Comparison of ENCODE assay signal across 9 cellular contexts in genomic region chr6:42898891-42899361, GRCh38. TPM values are rescaled to one million over a fixed set of nuclear protein-coding genes. Genes with fewer than 3 reads are reported as not detected.
DNase-seq lines count a peak whose midpoint lies in the region; ATAC-seq and TF ChIP-seq lines count a peak whose summit lies in the region.
"Had no signal": no experiment of that assay in that cellular context is flagged by ENCODE, and none has a peak within 500 bp of the region (broad histone marks: within the 10 kb centered on the region; RNA-seq: fewer than 3 reads in every experiment).

No MANE protein-coding gene starts in this region.

- no peak for TF ChIP-seq POLR2A in uterus (IDR thresholded peaks at IDR 0.05)

- ATAC-seq in GM19023 (IDR thresholded peaks at IDR 0.05; ENCODE audit: unreplicated experiment), result no peak

- H3K9ac ChIP-seq in parathyroid adenoma, result no peak overlapping the region

- H4K20me1 ChIP-seq in PC-9 (ENCODE audit: insufficient read depth), result no peaks in the 10 kb centered on the region

- H3K27ac Mint-ChIP-seq in activated T-cell treated with anti-CD3 and anti-CD28 coated beads, Interleukin-2, amount 50 U/mL, for 24 hours, result no peak overlapping the region

- no peak overlapping the region for H3K4me3 Mint-ChIP-seq in activated T-cell treated with anti-CD3 and anti-CD28 coated beads, Interleukin-2, amount 50 U/mL, for 24 hours

- H3K4me1 Mint-ChIP-seq in activated T-cell treated with anti-CD3 and anti-CD28 coated beads, Interleukin-2, amount 50 U/mL, for 24 hours (ENCODE audit: low read depth), result peaks cover 14% of the 10 kb centered on the region

- H3K79me2 ChIP-seq in PC-9 (ENCODE audit: low read depth) (no peaks in the 10 kb centered on the region), parathyroid adenoma (no peaks in the 10 kb centered on the region)

- H2AFZ ChIP-seq in PC-9 (no peak overlapping the region), parathyroid adenoma (peak overlapping the region; percentile 33)

- no peaks in the 10 kb centered on the region for H3K9me3 Mint-ChIP-seq in activated T-cell treated with anti-CD3 and anti-CD28 coated beads, Interleukin-2, amount 50 U/mL, for 24 hours

- intact Hi-C loops in PC-9 (cut with micrococcal nuclease; ENCODE audit: unreplicated experiment) (loop anchor here (1.0 to 5.0 kb wide), 2 partner anchors 238 to 1532 kb away; no protein-coding TSS in a partner anchor), uterus (cut with DNase I; ENCODE audit: low total_unique reads) (no loop called here)

- H3F3A ChIP-seq in PC-9 (ENCODE audit: insufficient read depth, low read depth), result no peaks in the 10 kb centered on the region; the same call in 1 of the 2 replicates

- no peaks in the 10 kb centered on the region for H3K36me3 Mint-ChIP-seq in activated T-cell treated with anti-CD3 and anti-CD28 coated beads, Interleukin-2, amount 50 U/mL, for 24 hours (ENCODE audit: low read depth)

- H3K9me2 ChIP-seq in PC-9 (ENCODE audit: insufficient read depth), result no peaks in the 10 kb centered on the region

- no peak overlapping the region for H3K4me3 ChIP-seq in PC-9
- H3K4me3 ChIP-seq in fibroblast of villous mesenchyme (ENCODE audit: low read depth, low read length), result no peak overlapping the region
- no peak overlapping the region for H3K4me3 ChIP-seq in parathyroid adenoma (ENCODE audit: low read depth, low read length)
- no peak overlapping the region for H3K4me3 ChIP-seq in uterus

- H3K27ac ChIP-seq in PC-9 (no peak overlapping the region), parathyroid adenoma (no peak overlapping the region), uterus (no peak overlapping the region)

- H3K9me3 ChIP-seq in PC-9 (ENCODE audit: insufficient read depth, low read depth), result no peaks in the 10 kb centered on the region
- H3K9me3 ChIP-seq in parathyroid adenoma (ENCODE audit: control insufficient read depth, low read length), result no peaks in the 10 kb centered on the region
- H3K9me3 ChIP-seq in uterus, result no peaks in the 10 kb centered on the region

- POLR2A ChIA-PET in PC-9 (lab: Charles Lee; ENCODE audit: unreplicated experiment), result no interaction called here

- CTCF ChIA-PET in PC-9 (lab: Charles Lee), result no interaction called here

- no peaks in the 10 kb centered on the region for H3K4me1 ChIP-seq in PC-9 (replicated peaks; ENCODE audit: insufficient read depth)
- H3K4me1 ChIP-seq in parathyroid adenoma, result peaks cover 6% of the 10 kb centered on the region
- no peaks in the 10 kb centered on the region for H3K4me1 ChIP-seq in uterus

- H3K4me2 ChIP-seq in PC-9 (peak overlapping the region; percentile 49; the same call in 1 of the 2 replicates), parathyroid adenoma (ENCODE audit: low read length) (peak overlapping the region; percentile 19)

- no peaks in the 10 kb centered on the region for H3K27me3 Mint-ChIP-seq in activated T-cell treated with anti-CD3 and anti-CD28 coated beads, Interleukin-2, amount 50 U/mL, for 24 hours

- H3K27me3 ChIP-seq in PC-9 (ENCODE audit: insufficient read depth, low read depth), result peaks cover 4% of the 10 kb centered on the region; the same call in 1 of the 2 replicates
- H3K27me3 ChIP-seq in parathyroid adenoma (ENCODE audit: control insufficient read depth, insufficient read depth, low read length), result no peaks in the 10 kb centered on the region
- H3K27me3 ChIP-seq in uterus, result no peaks in the 10 kb centered on the region

- DNase-seq in COR-L47 (lab: John Stamatoyannopoulos, UW) (peak; percentile 69), LHCN-M2 (ENCODE audit: low read depth) (peak; percentile 61), PC-9 (peak; percentile 57 to 59), fibroblast of villous mesenchyme (ENCODE audit: low read depth) (peak; percentile 75), uterus (peak; percentile 55 to 79)
- DNase-seq in activated T-cell treated with anti-CD3 and anti-CD28 coated beads, Interleukin-2, amount 50 U/mL, for 24 hours, result peak; percentile 62

- H3K36me3 ChIP-seq in PC-9 (ENCODE audit: low read depth) (no peaks in the 10 kb centered on the region), parathyroid adenoma (ENCODE audit: control insufficient read depth, insufficient read depth, low read length) (no peaks in the 10 kb centered on the region), uterus (no peaks in the 10 kb centered on the region)

- no TSS peak for BruUV-seq in PC-9 (replicated peaks; lab: Mats Ljungman, UMichigan)

- TF ChIP-seq CTCF in PC-9 (conservative IDR thresholded peaks at IDR 0.05), result peak; percentile 90
- peak; percentile 62 for TF ChIP-seq CTCF in fibroblast of villous mesenchyme (IDR thresholded peaks at IDR 0.05; ENCODE audit: insufficient read depth, low read depth, low read length)
- TF ChIP-seq CTCF in parathyroid adenoma (IDR thresholded peaks at IDR 0.05), result peak; percentile 91
- TF ChIP-seq CTCF in uterus (IDR thresholded peaks at IDR 0.05), result peak; percentile 79 to 87 (median 82)

RNA-seq across cellular contexts. Expression of gene PTCRA, which starts 16.9 kb away (rescaled TPM):
- total RNA-seq in LHCN-M2 (2014; rRNA removed) (not detected in 2 replicates), PC-9 (2021) (not detected in 2 replicates), fibroblast of villous mesenchyme (not detected in 2 replicates), uterus (1 to 10 TPM in 1 of 4 donors, not detected in 3; 2.0 TPM)
- not detected for polyA plus RNA-seq in LHCN-M2 (2012)
- total RNA-seq: T-helper 1 cell treated with Interleukin-12 subunit alpha and Interleukin-12 subunit beta and Interleukin-4 antibody, amounts not matched to agents 30 ng/mL and 1 ng/mL, for 36 hours had no signal

RNA-seq across cellular contexts. Expression of gene RPL7L1, which starts 19.5 kb away (rescaled TPM):
- 126 and 152 TPM in 2 replicates for total RNA-seq in LHCN-M2 (2014; rRNA removed)
- polyA plus RNA-seq in LHCN-M2 (2012), result 57.8 TPM
- total RNA-seq in PC-9 (2021), result 84.1 and 87.1 TPM in 2 replicates
- 117 and 157 TPM in 2 replicates for total RNA-seq in fibroblast of villous mesenchyme
- 100 to 1,000 TPM in 1 of 4 donors, 10 to 100 TPM in 3; 62.9 to 123 (median 82.1) TPM for total RNA-seq in uterus

RNA-seq across cellular contexts. Expression of gene CNPY3, which starts 30.4 kb away (rescaled TPM):
- 40.1 and 45.9 TPM in 2 replicates for total RNA-seq in LHCN-M2 (2014; rRNA removed)
- 39.2 TPM for polyA plus RNA-seq in LHCN-M2 (2012)
- 47.7 and 54.8 TPM in 2 replicates for total RNA-seq in PC-9 (2021)
- total RNA-seq in fibroblast of villous mesenchyme, result 26.7 and 36.7 TPM in 2 replicates
- total RNA-seq in uterus, result 100 to 1,000 TPM in 1 of 4 donors, 10 to 100 TPM in 3; 23.2 to 130 (median 39.1) TPM
